In the genomic region with DNA sequence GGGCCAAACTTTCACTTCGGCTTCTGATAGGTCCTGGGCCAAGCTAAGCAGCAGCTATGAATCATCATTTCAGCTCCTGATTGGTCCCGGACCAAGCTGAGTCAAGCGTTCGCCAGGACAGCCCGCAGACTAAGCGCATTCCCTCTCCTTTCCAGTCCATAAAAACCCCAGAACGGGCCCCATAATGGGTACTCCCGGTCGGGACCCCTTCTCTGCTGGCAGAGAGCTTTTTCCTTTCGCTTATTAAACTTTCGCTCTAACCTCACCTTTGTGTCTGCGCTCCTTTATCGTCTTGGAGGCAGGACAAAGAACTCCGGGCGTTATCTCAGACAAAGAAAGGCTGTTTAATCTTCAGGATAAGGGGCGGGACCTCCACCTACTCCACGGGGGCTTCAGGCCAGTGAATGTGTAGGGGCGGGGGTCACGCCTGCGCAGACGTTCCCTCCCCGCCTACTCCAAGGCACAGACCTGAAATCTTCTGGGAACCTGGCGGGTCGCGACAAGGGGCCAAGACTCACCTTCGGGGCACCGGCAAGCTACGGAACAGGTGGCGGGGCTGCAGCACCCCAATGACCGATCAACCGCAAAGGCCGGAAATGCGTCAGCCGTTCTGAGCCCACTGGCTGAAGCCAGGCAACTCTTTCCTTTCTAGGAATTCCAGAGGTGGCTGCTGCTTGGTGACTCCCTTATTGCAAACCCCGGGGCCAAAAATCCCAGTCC, we compare ENCODE assay signal across 1 cellular context.
TF ChIP-seq lines count a peak whose summit lies in the region.

Gene ZSCAN31 (minus strand): TSS at position 585 of the 720 bp plus-strand sequence. CDS start 6,465 bp downstream, outside the sequence.

TF ChIP-seq in K562, 482 proteins besides CTCF, POLR2A, EP300 and RAD21 (continued from another document and continues in another):
- TF ChIP-seq MAFF (IDR thresholded peaks at IDR 0.05; ENCODE audit: low read length), result peak; percentile 51; the same call in 1 of the 2 replicates
- peak; percentile 13; the same call in 1 of the 2 replicates for TF ChIP-seq PHF21A (IDR thresholded peaks at IDR 0.05; ENCODE audit: borderline replicate concordance, low read depth)
- TF ChIP-seq SMAD4 (CRISPR knock-in tag; conservative IDR thresholded peaks at IDR 0.05), result peak; percentile 84; the same call in 1 of the 2 replicates
- TF ChIP-seq KDM5B (IDR thresholded peaks at IDR 0.05; ENCODE audit: insufficient replicate concordance, low read depth, low read length), result peak; percentile 86
- TF ChIP-seq BACH1 (tag; IDR thresholded peaks at IDR 0.05), result peak; percentile 78; the same call in 1 of the 2 replicates
- TF ChIP-seq, protein P1, sequence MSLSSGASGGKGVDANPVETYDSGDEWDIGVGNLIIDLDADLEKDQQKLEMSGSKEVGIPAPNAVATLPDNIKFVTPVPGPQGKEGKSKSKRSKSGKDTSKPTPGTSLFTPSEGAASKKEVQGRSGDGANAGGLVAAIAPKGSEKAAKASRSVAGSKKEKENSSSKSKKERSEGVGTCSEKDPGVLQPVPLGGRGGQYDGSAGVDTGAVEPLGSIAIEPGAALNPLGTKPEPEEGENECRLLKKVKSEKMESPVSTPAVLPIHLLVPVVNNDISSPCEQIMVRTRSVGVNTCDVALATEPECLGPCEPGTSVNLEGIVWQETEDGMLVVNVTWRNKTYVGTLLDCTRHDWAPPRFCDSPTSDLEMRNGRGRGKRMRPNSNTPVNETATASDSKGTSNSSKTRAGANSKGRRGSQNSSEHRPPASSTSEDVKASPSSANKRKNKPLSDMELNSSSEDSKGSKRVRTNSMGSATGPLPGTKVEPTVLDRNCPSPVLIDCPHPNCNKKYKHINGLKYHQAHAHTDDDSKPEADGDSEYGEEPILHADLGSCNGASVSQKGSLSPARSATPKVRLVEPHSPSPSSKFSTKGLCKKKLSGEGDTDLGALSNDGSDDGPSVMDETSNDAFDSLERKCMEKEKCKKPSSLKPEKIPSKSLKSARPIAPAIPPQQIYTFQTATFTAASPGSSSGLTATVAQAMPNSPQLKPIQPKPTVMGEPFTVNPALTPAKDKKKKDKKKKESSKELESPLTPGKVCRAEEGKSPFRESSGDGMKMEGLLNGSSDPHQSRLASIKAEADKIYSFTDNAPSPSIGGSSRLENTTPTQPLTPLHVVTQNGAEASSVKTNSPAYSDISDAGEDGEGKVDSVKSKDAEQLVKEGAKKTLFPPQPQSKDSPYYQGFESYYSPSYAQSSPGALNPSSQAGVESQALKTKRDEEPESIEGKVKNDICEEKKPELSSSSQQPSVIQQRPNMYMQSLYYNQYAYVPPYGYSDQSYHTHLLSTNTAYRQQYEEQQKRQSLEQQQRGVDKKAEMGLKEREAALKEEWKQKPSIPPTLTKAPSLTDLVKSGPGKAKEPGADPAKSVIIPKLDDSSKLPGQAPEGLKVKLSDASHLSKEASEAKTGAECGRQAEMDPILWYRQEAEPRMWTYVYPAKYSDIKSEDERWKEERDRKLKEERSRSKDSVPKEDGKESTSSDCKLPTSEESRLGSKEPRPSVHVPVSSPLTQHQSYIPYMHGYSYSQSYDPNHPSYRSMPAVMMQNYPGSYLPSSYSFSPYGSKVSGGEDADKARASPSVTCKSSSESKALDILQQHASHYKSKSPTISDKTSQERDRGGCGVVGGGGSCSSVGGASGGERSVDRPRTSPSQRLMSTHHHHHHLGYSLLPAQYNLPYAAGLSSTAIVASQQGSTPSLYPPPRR (CRISPR knock-in tag; IDR thresholded peaks at IDR 0.05; ENCODE audit: borderline replicate concordance), result no peak
- TF ChIP-seq PYGO2 (tag; IDR thresholded peaks at IDR 0.05), result 0 out of 2 replicates have a peak, but pooled peaks have one; percentile 50
- peak; percentile 7; the same call in 1 of the 2 replicates for TF ChIP-seq ZNF766 (CRISPR knock-in tag; conservative IDR thresholded peaks at IDR 0.05)
- peak; percentile 95 for TF ChIP-seq SP1 (CRISPR knock-in tag; IDR thresholded peaks at IDR 0.05)
- peak; percentile 73 for TF ChIP-seq CCNT2 (IDR thresholded peaks at IDR 0.05; ENCODE audit: borderline replicate concordance, extremely low read depth, insufficient read length, low read depth, low read length)
- TF ChIP-seq NFIX (CRISPR knock-in tag; IDR thresholded peaks at IDR 0.05; ENCODE audit: low read depth), result peak; percentile 7; the same call in 1 of the 2 replicates
- TF ChIP-seq MTF1 (CRISPR knock-in tag; IDR thresholded peaks at IDR 0.05; ENCODE audit: borderline replicate concordance), result no peak
- no peak for TF ChIP-seq GATAD2B (IDR thresholded peaks at IDR 0.05; ENCODE audit: borderline replicate concordance)
- TF ChIP-seq ATF2 (CRISPR knock-in tag; IDR thresholded peaks at IDR 0.05), result no peak
- TF ChIP-seq ZNF184 (CRISPR knock-in tag; IDR thresholded peaks at IDR 0.05), result no peak
- TF ChIP-seq ZNF347 (CRISPR knock-in tag; IDR thresholded peaks at IDR 0.05; ENCODE audit: low read depth), result no peak
- TF ChIP-seq ATF7 (IDR thresholded peaks at IDR 0.05), result peak; percentile 99
- TF ChIP-seq SMARCB1 (IDR thresholded peaks at IDR 0.05; ENCODE audit: insufficient read length, low read depth), result peak; percentile 94
- TF ChIP-seq UBTF (IDR thresholded peaks at IDR 0.05; ENCODE audit: borderline replicate concordance in 1 of 2, low read depth in 2 of 2, low read length in 2 of 2), result 0 out of 4 replicates have a peak, but pooled peaks of 1 of the 2 experiments have one; percentile 59
- no peak; the same call in 1 of the 2 replicates for TF ChIP-seq BRD4 (IDR thresholded peaks at IDR 0.05)
- no peak for TF ChIP-seq TEAD4 (IDR thresholded peaks at IDR 0.05; ENCODE audit: low read length)
- no peak for TF ChIP-seq TEAD4 (CRISPR knock-in tag; IDR thresholded peaks at IDR 0.05; ENCODE audit: borderline replicate concordance)
- TF ChIP-seq OTX1 (CRISPR knock-in tag; IDR thresholded peaks at IDR 0.05), result peak; percentile 84; the same call in 1 of the 2 replicates
- TF ChIP-seq ZNF445 (CRISPR knock-in tag; IDR thresholded peaks at IDR 0.05; ENCODE audit: low read depth), result peak; percentile 56; the same call in 1 of the 2 replicates
- no peak for TF ChIP-seq ZNF224 (CRISPR knock-in tag; IDR thresholded peaks at IDR 0.05)
- 0 out of 2 replicates have a peak, but pooled peaks have one; percentile 5 for TF ChIP-seq SIN3B (IDR thresholded peaks at IDR 0.05; ENCODE audit: low read depth)
- TF ChIP-seq, protein P2, sequence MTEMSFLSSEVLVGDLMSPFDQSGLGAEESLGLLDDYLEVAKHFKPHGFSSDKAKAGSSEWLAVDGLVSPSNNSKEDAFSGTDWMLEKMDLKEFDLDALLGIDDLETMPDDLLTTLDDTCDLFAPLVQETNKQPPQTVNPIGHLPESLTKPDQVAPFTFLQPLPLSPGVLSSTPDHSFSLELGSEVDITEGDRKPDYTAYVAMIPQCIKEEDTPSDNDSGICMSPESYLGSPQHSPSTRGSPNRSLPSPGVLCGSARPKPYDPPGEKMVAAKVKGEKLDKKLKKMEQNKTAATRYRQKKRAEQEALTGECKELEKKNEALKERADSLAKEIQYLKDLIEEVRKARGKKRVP (CRISPR knock-in tag; IDR thresholded peaks at IDR 0.05), result 0 out of 2 replicates have a peak, but pooled peaks have one; percentile 22
- TF ChIP-seq NCOA6 (IDR thresholded peaks at IDR 0.05), result no peak
- TF ChIP-seq ASH1L (IDR thresholded peaks at IDR 0.05; ENCODE audit: borderline replicate concordance, low read depth, partially characterized antibody), result peak; percentile 77
- TF ChIP-seq ZNF586 (CRISPR knock-in tag; conservative IDR thresholded peaks at IDR 0.05), result no peak
- TF ChIP-seq ZMIZ1 (IDR thresholded peaks at IDR 0.05; ENCODE audit: low read depth in 2 of 2, low read length in 2 of 2), result peak in 1 of 2 experiments; percentile 74; a peak in 1 of 4 replicates
- TF ChIP-seq GABPB2 (CRISPR knock-in tag; conservative IDR thresholded peaks at IDR 0.05), result no peak
- TF ChIP-seq ZKSCAN1 (IDR thresholded peaks at IDR 0.05; ENCODE audit: low read depth, low read length), result peak; percentile 11
- peak; percentile 62 for TF ChIP-seq RB1 (IDR thresholded peaks at IDR 0.05; ENCODE audit: low read depth)
- TF ChIP-seq CBX5 (IDR thresholded peaks at IDR 0.05; ENCODE audit: borderline replicate concordance, low read depth), result no peak
